ENCODE assay signal across 24 cellular contexts in genomic region chr2:30484145-30484544, GRCh38.
"Had no signal": no experiment of that assay in that cellular context is flagged by ENCODE, and none has a peak within 500 bp of the region (broad histone marks: within the 10 kb centered on the region; RNA-seq: fewer than 3 reads in every experiment).

No MANE protein-coding gene starts in this region.

- H3K4me1 ChIP-seq: foreskin keratinocyte had no signal

- DNase-seq: dermis blood vessel endothelial cell; dorsolateral prefrontal cortex; effector CD4-positive, alpha-beta T cell; effector memory CD4-positive, alpha-beta T cell; foreskin keratinocyte; heart left ventricle; hypothalamus; immature natural killer cell; islet precursor cell; kidney; kidney glomerular epithelial cell; left colon; left ventricle myocardium superior; lower lobe of right lung; mesenchymal stem cell; mucosa of descending colon; naive B cell; naive thymus-derived CD8-positive, alpha-beta T cell had no signal

- H3K4me3 ChIP-seq: coronary artery, dorsolateral prefrontal cortex, esophagus muscularis mucosa, gastroesophageal sphincter, heart left ventricle, hepatocyte, lower lobe of right lung, mucosa of descending colon had no signal

- H3K9me3 ChIP-seq: esophagus muscularis mucosa, gastroesophageal sphincter, heart left ventricle, lower lobe of right lung, mucosa of descending colon had no signal

- ATAC-seq: foreskin keratinocyte; gastroesophageal sphincter; heart left ventricle; left colon; left lobe of liver; left ventricle myocardium superior; lower lobe of right lung; mucosa of descending colon; naive thymus-derived CD8-positive, alpha-beta T cell had no signal

- H3K36me3 ChIP-seq: esophagus muscularis mucosa, gastroesophageal sphincter, heart left ventricle, lower lobe of right lung had no signal

- H3K4me2 ChIP-seq: hepatocyte had no signal

- FAIRE-seq: endothelial cell of umbilical vein, kidney had no signal

- H3K27ac ChIP-seq: dorsolateral prefrontal cortex, esophagus muscularis mucosa, foreskin keratinocyte, hepatocyte, lower lobe of right lung had no signal

- H2AFZ ChIP-seq: hepatocyte had no signal

- H3K27me3 ChIP-seq: dorsolateral prefrontal cortex, esophagus muscularis mucosa, foreskin keratinocyte, gastroesophageal sphincter, heart left ventricle, hepatocyte had no signal
